1 cellular context compared by ENCODE assay signal in genomic region chr10:44978570-44979280, GRCh38.
TF ChIP-seq lines count a peak whose summit lies in the region.

A gene with protein sequence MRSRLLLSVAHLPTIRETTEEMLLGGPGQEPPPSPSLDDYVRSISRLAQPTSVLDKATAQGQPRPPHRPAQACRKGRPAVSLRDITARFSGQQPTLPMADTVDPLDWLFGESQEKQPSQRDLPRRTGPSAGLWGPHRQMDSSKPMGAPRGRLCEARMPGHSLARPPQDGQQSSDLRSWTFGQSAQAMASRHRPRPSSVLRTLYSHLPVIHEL (minus strand): TSS chr10:44978809. CDS start chr10:44978030, 779 bp downstream.

TF ChIP-seq in HepG2, 621 proteins besides CTCF, POLR2A, EP300 and RAD21 (continued from another document and continues in another):
- TF ChIP-seq, protein P1, sequence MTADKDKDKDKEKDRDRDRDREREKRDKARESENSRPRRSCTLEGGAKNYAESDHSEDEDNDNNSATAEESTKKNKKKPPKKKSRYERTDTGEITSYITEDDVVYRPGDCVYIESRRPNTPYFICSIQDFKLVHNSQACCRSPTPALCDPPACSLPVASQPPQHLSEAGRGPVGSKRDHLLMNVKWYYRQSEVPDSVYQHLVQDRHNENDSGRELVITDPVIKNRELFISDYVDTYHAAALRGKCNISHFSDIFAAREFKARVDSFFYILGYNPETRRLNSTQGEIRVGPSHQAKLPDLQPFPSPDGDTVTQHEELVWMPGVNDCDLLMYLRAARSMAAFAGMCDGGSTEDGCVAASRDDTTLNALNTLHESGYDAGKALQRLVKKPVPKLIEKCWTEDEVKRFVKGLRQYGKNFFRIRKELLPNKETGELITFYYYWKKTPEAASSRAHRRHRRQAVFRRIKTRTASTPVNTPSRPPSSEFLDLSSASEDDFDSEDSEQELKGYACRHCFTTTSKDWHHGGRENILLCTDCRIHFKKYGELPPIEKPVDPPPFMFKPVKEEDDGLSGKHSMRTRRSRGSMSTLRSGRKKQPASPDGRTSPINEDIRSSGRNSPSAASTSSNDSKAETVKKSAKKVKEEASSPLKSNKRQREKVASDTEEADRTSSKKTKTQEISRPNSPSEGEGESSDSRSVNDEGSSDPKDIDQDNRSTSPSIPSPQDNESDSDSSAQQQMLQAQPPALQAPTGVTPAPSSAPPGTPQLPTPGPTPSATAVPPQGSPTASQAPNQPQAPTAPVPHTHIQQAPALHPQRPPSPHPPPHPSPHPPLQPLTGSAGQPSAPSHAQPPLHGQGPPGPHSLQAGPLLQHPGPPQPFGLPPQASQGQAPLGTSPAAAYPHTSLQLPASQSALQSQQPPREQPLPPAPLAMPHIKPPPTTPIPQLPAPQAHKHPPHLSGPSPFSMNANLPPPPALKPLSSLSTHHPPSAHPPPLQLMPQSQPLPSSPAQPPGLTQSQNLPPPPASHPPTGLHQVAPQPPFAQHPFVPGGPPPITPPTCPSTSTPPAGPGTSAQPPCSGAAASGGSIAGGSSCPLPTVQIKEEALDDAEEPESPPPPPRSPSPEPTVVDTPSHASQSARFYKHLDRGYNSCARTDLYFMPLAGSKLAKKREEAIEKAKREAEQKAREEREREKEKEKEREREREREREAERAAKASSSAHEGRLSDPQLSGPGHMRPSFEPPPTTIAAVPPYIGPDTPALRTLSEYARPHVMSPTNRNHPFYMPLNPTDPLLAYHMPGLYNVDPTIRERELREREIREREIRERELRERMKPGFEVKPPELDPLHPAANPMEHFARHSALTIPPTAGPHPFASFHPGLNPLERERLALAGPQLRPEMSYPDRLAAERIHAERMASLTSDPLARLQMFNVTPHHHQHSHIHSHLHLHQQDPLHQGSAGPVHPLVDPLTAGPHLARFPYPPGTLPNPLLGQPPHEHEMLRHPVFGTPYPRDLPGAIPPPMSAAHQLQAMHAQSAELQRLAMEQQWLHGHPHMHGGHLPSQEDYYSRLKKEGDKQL (CRISPR knock-in tag; IDR thresholded peaks at IDR 0.05; ENCODE audit: low read depth), result peak; percentile 74; the same call in 1 of the 2 replicates
- TF ChIP-seq, protein P2, sequence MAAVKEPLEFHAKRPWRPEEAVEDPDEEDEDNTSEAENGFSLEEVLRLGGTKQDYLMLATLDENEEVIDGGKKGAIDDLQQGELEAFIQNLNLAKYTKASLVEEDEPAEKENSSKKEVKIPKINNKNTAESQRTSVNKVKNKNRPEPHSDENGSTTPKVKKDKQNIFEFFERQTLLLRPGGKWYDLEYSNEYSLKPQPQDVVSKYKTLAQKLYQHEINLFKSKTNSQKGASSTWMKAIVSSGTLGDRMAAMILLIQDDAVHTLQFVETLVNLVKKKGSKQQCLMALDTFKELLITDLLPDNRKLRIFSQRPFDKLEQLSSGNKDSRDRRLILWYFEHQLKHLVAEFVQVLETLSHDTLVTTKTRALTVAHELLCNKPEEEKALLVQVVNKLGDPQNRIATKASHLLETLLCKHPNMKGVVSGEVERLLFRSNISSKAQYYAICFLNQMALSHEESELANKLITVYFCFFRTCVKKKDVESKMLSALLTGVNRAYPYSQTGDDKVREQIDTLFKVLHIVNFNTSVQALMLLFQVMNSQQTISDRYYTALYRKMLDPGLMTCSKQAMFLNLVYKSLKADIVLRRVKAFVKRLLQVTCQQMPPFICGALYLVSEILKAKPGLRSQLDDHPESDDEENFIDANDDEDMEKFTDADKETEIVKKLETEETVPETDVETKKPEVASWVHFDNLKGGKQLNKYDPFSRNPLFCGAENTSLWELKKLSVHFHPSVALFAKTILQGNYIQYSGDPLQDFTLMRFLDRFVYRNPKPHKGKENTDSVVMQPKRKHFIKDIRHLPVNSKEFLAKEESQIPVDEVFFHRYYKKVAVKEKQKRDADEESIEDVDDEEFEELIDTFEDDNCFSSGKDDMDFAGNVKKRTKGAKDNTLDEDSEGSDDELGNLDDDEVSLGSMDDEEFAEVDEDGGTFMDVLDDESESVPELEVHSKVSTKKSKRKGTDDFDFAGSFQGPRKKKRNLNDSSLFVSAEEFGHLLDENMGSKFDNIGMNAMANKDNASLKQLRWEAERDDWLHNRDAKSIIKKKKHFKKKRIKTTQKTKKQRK (IDR thresholded peaks at IDR 0.05; ENCODE audit: low read length), result no peak
- TF ChIP-seq ZNF275 (CRISPR knock-in tag; IDR thresholded peaks at IDR 0.05; ENCODE audit: borderline replicate concordance) (no peak; the same call in 1 of the 2 replicates), ZEB1 (IDR thresholded peaks at IDR 0.05; ENCODE audit: insufficient replicate concordance, low read depth) (no peak), MATR3 (CRISPR knock-in tag; IDR thresholded peaks at IDR 0.05) (no peak), GABPA (IDR thresholded peaks at IDR 0.05; ENCODE audit: low read depth, low read length) (no peak), GABPA (CRISPR knock-in tag; IDR thresholded peaks at IDR 0.05; ENCODE audit: low read depth) (no peak), HDAC2 (CRISPR knock-in tag; IDR thresholded peaks at IDR 0.05) (peak; percentile 85), ZNF264 (CRISPR knock-in tag; IDR thresholded peaks at IDR 0.05) (0 out of 2 replicates have a peak, but pooled peaks have one; percentile 18), NFE2L1 (CRISPR knock-in tag; IDR thresholded peaks at IDR 0.05; ENCODE audit: borderline replicate concordance) (0 out of 2 replicates have a peak, but pooled peaks have one; percentile 15), AGO2 (optimal IDR thresholded peaks at IDR 0.05; ENCODE audit: low read depth, low read length) (peak; percentile 1), ZNF607 (CRISPR knock-in tag; IDR thresholded peaks at IDR 0.05; ENCODE audit: borderline replicate concordance) (peak; percentile 82), CBX2 (IDR thresholded peaks at IDR 0.05; ENCODE audit: low read depth, low read length) (no peak), CBX2 (CRISPR knock-in tag; IDR thresholded peaks at IDR 0.05; ENCODE audit: low read depth) (no peak), ZZZ3 (CRISPR knock-in tag; IDR thresholded peaks at IDR 0.05; ENCODE audit: borderline replicate concordance) (no peak), POLR2AphosphoS2 (IDR thresholded peaks at IDR 0.05; ENCODE audit: low read depth, low read length) (peak; percentile 97), TFAP4 (IDR thresholded peaks at IDR 0.05; ENCODE audit: borderline replicate concordance, low read depth) (peak; percentile 96), ZNF891 (CRISPR knock-in tag; IDR thresholded peaks at IDR 0.05) (no peak; the same call in 1 of the 2 replicates), TBL1XR1 (IDR thresholded peaks at IDR 0.05; ENCODE audit: borderline replicate concordance, low read length, partially characterized antibody) (peak; percentile 81), ZFAT (CRISPR knock-in tag; conservative IDR thresholded peaks at IDR 0.05) (no peak), SKIL (CRISPR knock-in tag; IDR thresholded peaks at IDR 0.05; ENCODE audit: borderline replicate concordance) (peak; percentile 91), NR2F2 (IDR thresholded peaks at IDR 0.05; ENCODE audit: borderline replicate concordance, low read depth) (peak; percentile 56; the same call in 1 of the 2 replicates), ZNF430 (CRISPR knock-in tag; IDR thresholded peaks at IDR 0.05) (peak; percentile 98), RFX1 (IDR thresholded peaks at IDR 0.05) (no peak), ZBTB7B (CRISPR knock-in tag; IDR thresholded peaks at IDR 0.05) (peak; percentile 98), ZNF569 (CRISPR knock-in tag; IDR thresholded peaks at IDR 0.05; ENCODE audit: borderline replicate concordance) (no peak), ZNF354B (CRISPR knock-in tag; IDR thresholded peaks at IDR 0.05) (no peak; the same call in 1 of the 2 replicates), PLSCR1 (CRISPR knock-in tag; IDR thresholded peaks at IDR 0.05; ENCODE audit: borderline replicate concordance) (peak; percentile 57; the same call in 1 of the 2 replicates)
- TF ChIP-seq, protein P3, sequence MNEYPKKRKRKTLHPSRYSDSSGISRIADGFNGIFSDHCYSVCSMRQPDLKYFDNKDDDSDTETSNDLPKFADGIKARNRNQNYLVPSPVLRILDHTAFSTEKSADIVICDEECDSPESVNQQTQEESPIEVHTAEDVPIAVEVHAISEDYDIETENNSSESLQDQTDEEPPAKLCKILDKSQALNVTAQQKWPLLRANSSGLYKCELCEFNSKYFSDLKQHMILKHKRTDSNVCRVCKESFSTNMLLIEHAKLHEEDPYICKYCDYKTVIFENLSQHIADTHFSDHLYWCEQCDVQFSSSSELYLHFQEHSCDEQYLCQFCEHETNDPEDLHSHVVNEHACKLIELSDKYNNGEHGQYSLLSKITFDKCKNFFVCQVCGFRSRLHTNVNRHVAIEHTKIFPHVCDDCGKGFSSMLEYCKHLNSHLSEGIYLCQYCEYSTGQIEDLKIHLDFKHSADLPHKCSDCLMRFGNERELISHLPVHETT (CRISPR knock-in tag; conservative IDR thresholded peaks at IDR 0.05), result no peak; the same call in none of the 2 replicates
- TF ChIP-seq, protein P4, sequence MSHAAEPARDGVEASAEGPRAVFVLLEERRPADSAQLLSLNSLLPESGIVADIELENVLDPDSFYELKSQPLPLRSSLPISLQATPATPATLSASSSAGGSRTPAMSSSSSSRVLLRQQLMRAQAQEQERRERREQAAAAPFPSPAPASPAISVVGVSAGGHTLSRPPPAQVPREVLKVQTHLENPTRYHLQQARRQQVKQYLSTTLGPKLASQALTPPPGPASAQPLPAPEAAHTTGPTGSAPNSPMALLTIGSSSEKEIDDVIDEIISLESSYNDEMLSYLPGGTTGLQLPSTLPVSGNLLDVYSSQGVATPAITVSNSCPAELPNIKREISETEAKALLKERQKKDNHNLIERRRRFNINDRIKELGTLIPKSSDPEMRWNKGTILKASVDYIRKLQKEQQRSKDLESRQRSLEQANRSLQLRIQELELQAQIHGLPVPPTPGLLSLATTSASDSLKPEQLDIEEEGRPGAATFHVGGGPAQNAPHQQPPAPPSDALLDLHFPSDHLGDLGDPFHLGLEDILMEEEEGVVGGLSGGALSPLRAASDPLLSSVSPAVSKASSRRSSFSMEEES (CRISPR knock-in tag; IDR thresholded peaks at IDR 0.05), result peak; percentile 96
- TF ChIP-seq, protein P5, sequence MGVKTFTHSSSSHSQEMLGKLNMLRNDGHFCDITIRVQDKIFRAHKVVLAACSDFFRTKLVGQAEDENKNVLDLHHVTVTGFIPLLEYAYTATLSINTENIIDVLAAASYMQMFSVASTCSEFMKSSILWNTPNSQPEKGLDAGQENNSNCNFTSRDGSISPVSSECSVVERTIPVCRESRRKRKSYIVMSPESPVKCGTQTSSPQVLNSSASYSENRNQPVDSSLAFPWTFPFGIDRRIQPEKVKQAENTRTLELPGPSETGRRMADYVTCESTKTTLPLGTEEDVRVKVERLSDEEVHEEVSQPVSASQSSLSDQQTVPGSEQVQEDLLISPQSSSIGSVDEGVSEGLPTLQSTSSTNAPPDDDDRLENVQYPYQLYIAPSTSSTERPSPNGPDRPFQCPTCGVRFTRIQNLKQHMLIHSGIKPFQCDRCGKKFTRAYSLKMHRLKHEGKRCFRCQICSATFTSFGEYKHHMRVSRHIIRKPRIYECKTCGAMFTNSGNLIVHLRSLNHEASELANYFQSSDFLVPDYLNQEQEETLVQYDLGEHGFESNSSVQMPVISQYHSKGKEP (CRISPR knock-in tag; IDR thresholded peaks at IDR 0.05), result 0 out of 2 replicates have a peak, but pooled peaks have one; percentile 86
- TF ChIP-seq, protein P6, sequence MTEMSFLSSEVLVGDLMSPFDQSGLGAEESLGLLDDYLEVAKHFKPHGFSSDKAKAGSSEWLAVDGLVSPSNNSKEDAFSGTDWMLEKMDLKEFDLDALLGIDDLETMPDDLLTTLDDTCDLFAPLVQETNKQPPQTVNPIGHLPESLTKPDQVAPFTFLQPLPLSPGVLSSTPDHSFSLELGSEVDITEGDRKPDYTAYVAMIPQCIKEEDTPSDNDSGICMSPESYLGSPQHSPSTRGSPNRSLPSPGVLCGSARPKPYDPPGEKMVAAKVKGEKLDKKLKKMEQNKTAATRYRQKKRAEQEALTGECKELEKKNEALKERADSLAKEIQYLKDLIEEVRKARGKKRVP (CRISPR knock-in tag; IDR thresholded peaks at IDR 0.05), result peak in 1 of 2 experiments; percentile 82; a peak in 1 of 4 replicates
- TF ChIP-seq, protein P7, sequence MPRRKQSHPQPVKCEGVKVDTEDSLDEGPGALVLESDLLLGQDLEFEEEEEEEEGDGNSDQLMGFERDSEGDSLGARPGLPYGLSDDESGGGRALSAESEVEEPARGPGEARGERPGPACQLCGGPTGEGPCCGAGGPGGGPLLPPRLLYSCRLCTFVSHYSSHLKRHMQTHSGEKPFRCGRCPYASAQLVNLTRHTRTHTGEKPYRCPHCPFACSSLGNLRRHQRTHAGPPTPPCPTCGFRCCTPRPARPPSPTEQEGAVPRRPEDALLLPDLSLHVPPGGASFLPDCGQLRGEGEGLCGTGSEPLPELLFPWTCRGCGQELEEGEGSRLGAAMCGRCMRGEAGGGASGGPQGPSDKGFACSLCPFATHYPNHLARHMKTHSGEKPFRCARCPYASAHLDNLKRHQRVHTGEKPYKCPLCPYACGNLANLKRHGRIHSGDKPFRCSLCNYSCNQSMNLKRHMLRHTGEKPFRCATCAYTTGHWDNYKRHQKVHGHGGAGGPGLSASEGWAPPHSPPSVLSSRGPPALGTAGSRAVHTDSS (CRISPR knock-in tag; conservative IDR thresholded peaks at IDR 0.05), result no peak
